ENCODE assay signal across 1 cellular context in the genomic region with DNA sequence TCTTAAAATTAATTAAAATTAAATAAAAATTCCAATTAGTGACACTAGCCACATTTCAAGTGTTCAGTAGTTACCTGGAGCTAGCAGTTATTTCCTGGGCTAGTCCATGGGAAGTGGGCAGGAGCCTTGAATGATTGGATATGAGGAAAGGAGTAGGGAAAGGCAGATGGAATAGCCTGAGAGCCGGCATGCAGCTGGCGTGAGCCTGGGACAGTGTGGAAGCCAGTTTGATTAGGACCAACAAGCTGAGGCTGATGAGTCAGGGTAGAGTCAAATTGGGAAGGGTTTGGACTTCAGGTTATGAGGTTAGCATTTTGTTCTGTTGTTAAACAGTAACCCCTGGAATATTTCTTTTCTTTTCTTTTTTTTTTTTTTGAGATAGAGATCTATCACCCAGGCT.
TF ChIP-seq lines count a peak whose summit lies in the region.

No MANE protein-coding gene starts in this region.

TF ChIP-seq in IMR-90, 13 proteins besides CTCF, POLR2A, EP300 and RAD21 (continued from another document):
- TF ChIP-seq MAZ (IDR thresholded peaks at IDR 0.05; ENCODE audit: borderline replicate concordance, low read depth, low read length): no peak
- TF ChIP-seq, protein P1, sequence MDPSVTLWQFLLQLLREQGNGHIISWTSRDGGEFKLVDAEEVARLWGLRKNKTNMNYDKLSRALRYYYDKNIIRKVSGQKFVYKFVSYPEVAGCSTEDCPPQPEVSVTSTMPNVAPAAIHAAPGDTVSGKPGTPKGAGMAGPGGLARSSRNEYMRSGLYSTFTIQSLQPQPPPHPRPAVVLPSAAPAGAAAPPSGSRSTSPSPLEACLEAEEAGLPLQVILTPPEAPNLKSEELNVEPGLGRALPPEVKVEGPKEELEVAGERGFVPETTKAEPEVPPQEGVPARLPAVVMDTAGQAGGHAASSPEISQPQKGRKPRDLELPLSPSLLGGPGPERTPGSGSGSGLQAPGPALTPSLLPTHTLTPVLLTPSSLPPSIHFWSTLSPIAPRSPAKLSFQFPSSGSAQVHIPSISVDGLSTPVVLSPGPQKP (IDR thresholded peaks at IDR 0.05; ENCODE audit: borderline replicate concordance, low read depth, low read length): no peak
- no peak for TF ChIP-seq MAFK (IDR thresholded peaks at IDR 0.05; ENCODE audit: low read depth, low read length)
- no peak for TF ChIP-seq RFX5 (IDR thresholded peaks at IDR 0.05; ENCODE audit: low read depth, low read length)
- no peak for TF ChIP-seq RCOR1 (IDR thresholded peaks at IDR 0.05; ENCODE audit: insufficient replicate concordance, low read length)
